In genomic region chr13:19713186-19713965, GRCh38 we compare ENCODE assay signal across 13 cellular contexts.
DNase-seq lines count a peak whose midpoint lies in the region; ATAC-seq and TF ChIP-seq lines count a peak whose summit lies in the region.
"Had no signal": no experiment of that assay in that cellular context is flagged by ENCODE, and none has a peak within 500 bp of the region (broad histone marks: within the 10 kb centered on the region; RNA-seq: fewer than 3 reads in every experiment).

No MANE protein-coding gene starts in this region.

- intact Hi-C loops in lower leg skin (cut with DNase I; ENCODE audit: low total_unique reads): no loop called here

- H3K4me1 Mint-ChIP-seq in HFFc6 (ENCODE audit: low read depth): peaks cover 28% of the 10 kb centered on the region
- H3K4me1 Mint-ChIP-seq in activated naive CD8-positive, alpha-beta T cell treated with anti-CD3 and anti-CD28 coated beads for 36 hours: peaks cover 13% of the 10 kb centered on the region

- ATAC-seq in GM18867 (IDR thresholded peaks at IDR 0.05; ENCODE audit: unreplicated experiment) (no peak), GM21619 (IDR thresholded peaks at IDR 0.05; ENCODE audit: unreplicated experiment) (no peak)

- no peaks in the 10 kb centered on the region for H3K27me3 Mint-ChIP-seq in HFFc6 (ENCODE audit: insufficient read depth)
- no peaks in the 10 kb centered on the region for H3K27me3 Mint-ChIP-seq in activated naive CD8-positive, alpha-beta T cell treated with anti-CD3 and anti-CD28 coated beads for 36 hours

- no peak overlapping the region for H3K4me3 Mint-ChIP-seq in HFFc6
- no peak overlapping the region for H3K4me3 Mint-ChIP-seq in activated naive CD8-positive, alpha-beta T cell treated with anti-CD3 and anti-CD28 coated beads for 36 hours

- in situ Hi-C loops in Caki2 (cut with HindIII; ENCODE audit: low pct_unique_long_range_greater_than_20kb, low sequenced_read_pairs): no loop called here

- H3K27ac Mint-ChIP-seq in HFFc6: peak overlapping the region; percentile 71
- H3K27ac Mint-ChIP-seq in activated naive CD8-positive, alpha-beta T cell treated with anti-CD3 and anti-CD28 coated beads for 36 hours: peak overlapping the region; percentile 38

- TF ChIP-seq POLR2A in lower leg skin (IDR thresholded peaks at IDR 0.05): no peak

- 79 to 80% methylated on average over 10 of the region's 10 CpGs for WGBS in lower leg skin, 2 donors

- no peaks in the 10 kb centered on the region for H3K9me3 Mint-ChIP-seq in HFFc6
- no peaks in the 10 kb centered on the region for H3K9me3 Mint-ChIP-seq in activated naive CD8-positive, alpha-beta T cell treated with anti-CD3 and anti-CD28 coated beads for 36 hours

- H3K36me3 Mint-ChIP-seq in HFFc6 (ENCODE audit: low read depth): peaks cover 18% of the 10 kb centered on the region; the same call in 1 of the 2 replicates
- H3K36me3 Mint-ChIP-seq in activated naive CD8-positive, alpha-beta T cell treated with anti-CD3 and anti-CD28 coated beads for 36 hours: peaks cover 15% of the 10 kb centered on the region

- TF ChIP-seq CTCF in HFFc6 (IDR thresholded peaks at IDR 0.05): no peak
- no peak for TF ChIP-seq CTCF in lower leg skin (IDR thresholded peaks at IDR 0.05)

- no peak overlapping the region for H3K4me3 ChIP-seq in lower leg skin (ENCODE audit: low read depth, poor library complexity, severe bottlenecking)

- DNase-seq in Caki2 (ENCODE audit: low read depth) (peak; percentile 24), HFFc6 (peak; percentile 67), iris pigment epithelial cell (ENCODE audit: low read depth) (peak; percentile 89), NCI-H345 treated with DMSO at 0.1 percent for 48 hours (lab: John Stamatoyannopoulos, UW; ENCODE audit: unreplicated experiment) (no peak), lower leg skin (ENCODE audit: low spot score in 2 of 2) (no peak)
- no peak for DNase-seq in activated naive CD8-positive, alpha-beta T cell treated with anti-CD3 and anti-CD28 coated beads for 36 hours
- DNase-seq: cerebellar nuclear complex; DMS79; hypothalamus; NCI-H1694; stimulated activated CD4-positive, alpha-beta T cell treated with anti-CD3 and anti-CD28 coated beads, Interleukin-15, amount 100 ng/mL, for 24 hours had no signal

Comparison
In these comparisons a context has a peak if more than half of its experiments do, and no peak if none do; other contexts are left out.
1. DNase-seq: peak in Caki2 (single experiment), HFFc6 (single experiment) and iris pigment epithelial cell (single experiment); none in activated naive CD8-positive, alpha-beta T cell treated with anti-CD3 and anti-CD28 coated beads for 36 hours (single experiment), NCI-H345 treated with DMSO at 0.1 percent for 48 hours (single experiment) and lower leg skin (0 of 2).